In the genomic region with DNA sequence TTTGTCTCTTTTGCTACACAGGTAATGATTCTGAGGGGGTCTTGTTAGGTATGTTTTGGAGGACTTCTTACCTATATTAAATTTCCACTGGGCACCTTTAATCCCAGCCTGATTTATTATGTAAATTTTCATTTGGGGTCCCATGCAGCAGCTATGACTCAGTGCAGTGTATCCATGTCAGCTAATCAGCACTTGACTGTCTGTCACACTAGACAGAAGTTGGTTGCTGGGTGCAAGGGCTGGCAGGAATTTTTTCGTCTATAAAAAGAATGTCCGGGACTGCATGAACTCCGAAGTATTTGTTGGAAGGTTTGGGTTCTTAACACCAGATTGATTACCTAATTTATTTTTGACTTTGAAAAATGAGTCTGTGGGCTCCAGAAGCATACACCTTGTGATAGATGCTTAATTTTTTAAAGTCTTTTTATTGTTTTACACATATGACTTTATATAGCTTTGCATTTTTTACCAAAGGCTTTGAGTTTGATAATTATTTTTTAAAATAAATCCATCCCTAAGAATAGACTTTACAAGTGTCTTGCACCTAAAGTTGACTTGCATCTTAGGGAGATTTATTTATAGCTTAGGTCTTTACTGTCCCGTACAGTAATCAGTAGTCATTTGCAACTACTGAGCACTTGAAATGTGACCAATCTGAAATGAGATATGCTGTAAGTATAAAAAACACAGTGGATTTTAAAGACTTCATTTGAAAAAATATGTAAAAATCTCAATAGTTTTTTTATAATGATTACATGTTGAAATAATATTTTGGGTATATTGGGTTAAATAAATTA, we compare ENCODE assay signal across 29 cellular contexts. TPM values are rescaled to one million over a fixed set of nuclear protein-coding genes. Genes with fewer than 3 reads are reported as not detected.
A peak's percentile ranks its signal among the peaks of the same experiment; 100 is the strongest.
DNase-seq lines count a peak whose midpoint lies in the region; ATAC-seq and TF ChIP-seq lines count a peak whose summit lies in the region.
"Had no signal": no experiment of that assay in that cellular context is flagged by ENCODE, and none has a peak within 500 bp of the region (broad histone marks: within the 10 kb centered on the region; RNA-seq: fewer than 3 reads in every experiment).

No MANE protein-coding gene starts in this region.

- no peaks in the 10 kb centered on the region for H3K9me3 Mint-ChIP-seq in brain
- H3K9me3 Mint-ChIP-seq: activated naive CD4-positive, alpha-beta T cell treated with anti-CD3 and anti-CD28 coated beads, Interleukin-2, amount 50 U/mL, for 72 hours; stimulated activated effector memory CD8-positive, alpha-beta T cell treated with anti-CD3 and anti-CD28 coated beads, Interleukin-12 subunit alpha, Interleukin-12 subunit beta, amount 100 ng/mL, for 72 hours had no signal

- intact Hi-C loops in left ventricle myocardium superior (cut with micrococcal nuclease) (no loop called here), gastrocnemius medialis (cut with DNase I; ENCODE audit: low total_unique reads) (no loop called here)

- peak overlapping the region; percentile 55 to 69 (median 60) for H3K27ac ChIP-seq in gastrocnemius medialis
- H3K27ac ChIP-seq: BLaER1, Peyer's patch, prostate gland had no signal

- H3K36me3 Mint-ChIP-seq in brain = no peaks in the 10 kb centered on the region

- DNase-seq in M059J (ENCODE audit: low read depth) (peak; percentile 37), left ventricle myocardium superior (no peak), gastrocnemius medialis (peak in 1 of 2 donors; percentile 58), SKM-1 treated with dmso at 0.1 percent for 144 hours (lab: John Stamatoyannopoulos, UW; ENCODE audit: unreplicated experiment) (no peak), activated gamma-delta T cell treated with Interleukin-2 at 50 U/mL for 16 hours (no peak), epidermal melanocyte (ENCODE audit: insufficient read length, low spot score) (no peak)
- DNase-seq in activated CD8-positive, alpha-beta memory T cell treated with anti-CD3 and anti-CD28 coated beads for 24 hours = no peak
- DNase-seq: ACHN; activated CD4-positive, alpha-beta T cell treated with anti-CD3 and anti-CD28 coated beads for 48 hours; activated CD8-positive, alpha-beta memory T cell treated with anti-CD3 and anti-CD28 coated beads, Interleukin-2, amount 10 ng/mL, durations not matched to agents 7 days and 5 days; effector CD8-positive, alpha-beta T cell; foreskin melanocyte; islet precursor cell; NCI-H1694 treated with DMSO at 0.1 percent for 48 hours; NCI-H2171 treated with DMSO at 0.1 percent for 48 hours; NCI-H69; Peyer's patch; substantia nigra; T-helper 17 cell had no signal

- in situ Hi-C loops in gastrocnemius medialis (cut with MboI; ENCODE audit: low sequenced_read_pairs in 4 of 4) = no loop called here

- peaks cover 39% of the 10 kb centered on the region for H3K4me1 Mint-ChIP-seq in brain

- H3K27ac Mint-ChIP-seq in brain = peak overlapping the region in 4 of 5 experiments; percentile 32 to 98 (median 88)
- H3K27ac Mint-ChIP-seq: activated CD8-positive, alpha-beta memory T cell treated with anti-CD3 and anti-CD28 coated beads, Interleukin-2, amount 10 ng/mL, durations not matched to agents 7 days and 5 days; activated naive CD4-positive, alpha-beta T cell treated with anti-CD3 and anti-CD28 coated beads, Interleukin-2, amount 50 U/mL, for 72 hours; stimulated activated effector memory CD8-positive, alpha-beta T cell treated with anti-CD3 and anti-CD28 coated beads, Interleukin-12 subunit alpha, Interleukin-12 subunit beta, amount 100 ng/mL, for 72 hours; T-helper 17 cell had no signal

- no peak for TF ChIP-seq POLR2A in gastrocnemius medialis (IDR thresholded peaks at IDR 0.05)

- no peaks in the 10 kb centered on the region for H3K9me3 ChIP-seq in gastrocnemius medialis
- H3K9me3 ChIP-seq: BLaER1, Peyer's patch, prostate gland had no signal

- H3K4me3 Mint-ChIP-seq in brain = peak overlapping the region in 4 of 5 experiments; percentile 9 to 76 (median 66)
- H3K4me3 Mint-ChIP-seq: activated CD8-positive, alpha-beta memory T cell treated with anti-CD3 and anti-CD28 coated beads, Interleukin-2, amount 10 ng/mL, durations not matched to agents 7 days and 5 days; stimulated activated effector memory CD8-positive, alpha-beta T cell treated with anti-CD3 and anti-CD28 coated beads, Interleukin-12 subunit alpha, Interleukin-12 subunit beta, amount 100 ng/mL, for 72 hours; T-helper 17 cell had no signal

- H3K4me1 ChIP-seq in gastrocnemius medialis = peaks cover 34 to 40% of the 10 kb centered on the region in 2 donors
- H3K4me1 ChIP-seq: BLaER1, prostate gland had no signal

- H3K27me3 Mint-ChIP-seq in brain = no peaks in the 10 kb centered on the region
- H3K27me3 Mint-ChIP-seq: activated CD8-positive, alpha-beta memory T cell treated with anti-CD3 and anti-CD28 coated beads, Interleukin-2, amount 10 ng/mL, durations not matched to agents 7 days and 5 days; T-helper 17 cell had no signal

- H3K27me3 ChIP-seq in gastrocnemius medialis = no peaks in the 10 kb centered on the region
- H3K27me3 ChIP-seq: BLaER1, Peyer's patch had no signal

- no peaks in the 10 kb centered on the region for H3K36me3 ChIP-seq in gastrocnemius medialis
- H3K36me3 ChIP-seq: Peyer's patch, prostate gland had no signal

- TF ChIP-seq CTCF in brain (conservative IDR thresholded peaks at IDR 0.05) (no peak), gastrocnemius medialis (IDR thresholded peaks at IDR 0.05 in 4 of 5, conservative IDR thresholded peaks at IDR 0.05 in 1 of 5) (no peak)

- ATAC-seq in left ventricle myocardium superior (peak; percentile 87), gastrocnemius medialis (peak; percentile 92)
- ATAC-seq: activated CD8-positive, alpha-beta memory T cell treated with anti-CD3 and anti-CD28 coated beads, Interleukin-2, amount 10 ng/mL, durations not matched to agents 7 days and 5 days; activated naive CD4-positive, alpha-beta T cell treated with anti-CD3 and anti-CD28 coated beads, Interleukin-2, amount 50 U/mL, for 72 hours; esophagus mucosa; stimulated activated effector memory CD8-positive, alpha-beta T cell treated with anti-CD3 and anti-CD28 coated beads, Interleukin-12 subunit alpha, Interleukin-12 subunit beta, amount 100 ng/mL, for 72 hours; T-helper 17 cell had no signal

- no peak overlapping the region for H3K4me3 ChIP-seq in gastrocnemius medialis
- H3K4me3 ChIP-seq: BLaER1, Peyer's patch, prostate gland had no signal

RNA-seq across cellular contexts. Expression of a gene that starts 19.0 kb away (rescaled TPM):
- 110 and 130 TPM in 2 replicates for total RNA-seq in M059J (2014; rRNA removed; shearing (Covaris generic))
- 96.8 TPM for polyA plus RNA-seq in brain (ENCODE audit: insufficient read depth, low read depth, low replicate concordance)
- 118 TPM for total RNA-seq in left ventricle myocardium superior
- 100 to 1,000 TPM; 111 to 176 (median 142) TPM for total RNA-seq in gastrocnemius medialis

RNA-seq across cellular contexts. Expression of a gene that starts 50.3 kb away (rescaled TPM):
- not detected in 2 replicates for total RNA-seq in M059J (2014; rRNA removed; shearing (Covaris generic))
- polyA plus RNA-seq in brain (ENCODE audit: insufficient read depth, low read depth, low replicate concordance) = 5.6 TPM
- total RNA-seq in left ventricle myocardium superior (1.0 TPM), gastrocnemius medialis (1 to 10 TPM in 1 of 4 donors, not detected in 3; 2.1 TPM)
- total RNA-seq: H4, LHCN-M2, lung microvascular endothelial cell, SK-MEL-5 had no signal
